ENCODE assay signal across 1 cellular context in genomic region chr16:81778861-81779539, GRCh38.
TF ChIP-seq lines count a peak whose summit lies in the region.

Gene PLCG2 (plus strand): TSS chr16:81779291. CDS start chr16:81785990, 6,699 bp downstream.

TF ChIP-seq in liver, 16 proteins besides CTCF, POLR2A, EP300 and RAD21 (continued from another document):
- no peak for TF ChIP-seq REST (IDR thresholded peaks at IDR 0.05)
